In genomic region chr9:70403618-70404025, GRCh38 we compare ENCODE assay signal across 16 cellular contexts. TPM values are rescaled to one million over a fixed set of nuclear protein-coding genes. Genes with fewer than 3 reads are reported as not detected.
A peak's percentile ranks its signal among the peaks of the same experiment; 100 is the strongest.
DNase-seq lines count a peak whose midpoint lies in the region; ATAC-seq and TF ChIP-seq lines count a peak whose summit lies in the region.
"Had no signal": no experiment of that assay in that cellular context is flagged by ENCODE, and none has a peak within 500 bp of the region (broad histone marks: within the 10 kb centered on the region; RNA-seq: fewer than 3 reads in every experiment).

No MANE protein-coding gene starts in this region.

- H4K20me1 ChIP-seq in fibroblast of lung (ENCODE audit: control insufficient read depth, extremely low read depth, insufficient read depth, low read length) = no peaks in the 10 kb centered on the region

- H3K27me3 ChIP-seq in fibroblast of lung (ENCODE audit: control insufficient read depth, insufficient read depth, low read length) (no peaks in the 10 kb centered on the region), rectal smooth muscle tissue (ENCODE audit: control insufficient read depth, insufficient read depth, low read length) (no peaks in the 10 kb centered on the region)

- no peaks in the 10 kb centered on the region for H3K9me3 ChIP-seq in fibroblast of lung (ENCODE audit: control insufficient read depth, insufficient read depth, low read depth, low read length)

- H3K36me3 ChIP-seq in fibroblast of lung (ENCODE audit: control insufficient read depth, insufficient read depth, low read length) (peaks cover 2% of the 10 kb centered on the region), rectal smooth muscle tissue (ENCODE audit: control insufficient read depth, insufficient read depth, low read length) (no peaks in the 10 kb centered on the region)

- H3K79me2 ChIP-seq in fibroblast of lung (ENCODE audit: control insufficient read depth, insufficient read depth, low read length) = peaks cover 56% of the 10 kb centered on the region

- DNase-seq in AG08395 (ENCODE audit: low spot score) = peak; percentile 8
- no peak for DNase-seq in T-cell
- peak in 1 of 2 donors; percentile 76 for DNase-seq in fibroblast of lung (ENCODE audit: low read depth in 2 of 2)
- DNase-seq: hypothalamus; NCI-H1417 treated with DMSO at 0.1 percent for 48 hours; stimulated activated CD4-positive, alpha-beta T cell treated with anti-CD3 and anti-CD28 coated beads, Interleukin-2, amount 100 ng/mL, for 48 hours; T-helper 1 cell had no signal

- H3K9ac ChIP-seq in fibroblast of lung (ENCODE audit: insufficient read depth, low read length) (no peak overlapping the region), rectal smooth muscle tissue (ENCODE audit: low read length) (no peak overlapping the region)

- H3K4me3 ChIP-seq in fibroblast of lung (replicated peaks in 1 of 4; ENCODE audit: control extremely low read depth in 1 of 4, insufficient read depth in 1 of 4, low read depth in 3 of 4, low read length in 4 of 4) (no peak overlapping the region), rectal smooth muscle tissue (ENCODE audit: low read length) (peak overlapping the region; percentile 12)

- ATAC-seq in T-cell (replicated peaks in 1 of 4) = no peak
- no peak for ATAC-seq in GM18519 (IDR thresholded peaks at IDR 0.05; ENCODE audit: low FRiP score, unreplicated experiment)
- ATAC-seq in GM21528 (IDR thresholded peaks at IDR 0.05; ENCODE audit: low FRiP score, unreplicated experiment) = no peak
- ATAC-seq in GM18861 (IDR thresholded peaks at IDR 0.05; ENCODE audit: unreplicated experiment) = no peak
- ATAC-seq in HG02884 (IDR thresholded peaks at IDR 0.05; ENCODE audit: unreplicated experiment) = no peak
- ATAC-seq: natural killer cell treated with Interleukin-12 subunit alpha and Interleukin-12 subunit beta and Interleukin-15 and Interleukin-18, amount 100 ng/mL, for 72 hours had no signal

- no peak overlapping the region for H3K4me3 Mint-ChIP-seq in T-cell
- H3K4me3 Mint-ChIP-seq: CD14-positive monocyte; natural killer cell treated with Interleukin-12 subunit alpha and Interleukin-12 subunit beta and Interleukin-15 and Interleukin-18, amount 100 ng/mL, for 72 hours had no signal

- H3K4me1 Mint-ChIP-seq in T-cell = peaks cover 85 to 92% (median 88%) of the 10 kb centered on the region in 3 donors

- CTCF ChIA-PET in T-cell (lab: Charles Lee) = interaction anchor here in 1 of 2 donors (1.6 kb wide), 1 partner anchor 13 kb away, joined by 3 read pairs; no protein-coding TSS in a partner anchor

- H3K9me3 Mint-ChIP-seq in T-cell = no peaks in the 10 kb centered on the region
- H3K9me3 Mint-ChIP-seq: CD14-positive monocyte; central memory CD8-positive, alpha-beta T cell; natural killer cell treated with Interleukin-12 subunit alpha and Interleukin-12 subunit beta and Interleukin-15 and Interleukin-18, amount 100 ng/mL, for 72 hours had no signal

- no peak overlapping the region for H2AFZ ChIP-seq in fibroblast of lung (ENCODE audit: low read length)

- H3K27me3 Mint-ChIP-seq in T-cell = no peaks in the 10 kb centered on the region
- H3K27me3 Mint-ChIP-seq: central memory CD8-positive, alpha-beta T cell; natural killer cell treated with Interleukin-12 subunit alpha and Interleukin-12 subunit beta and Interleukin-15 and Interleukin-18, amount 100 ng/mL, for 72 hours had no signal

- peak overlapping the region; percentile 17 for H3K4me2 ChIP-seq in fibroblast of lung (ENCODE audit: extremely low read depth, insufficient read depth, low read length)

- no peak for TF ChIP-seq CTCF in fibroblast of lung (conservative IDR thresholded peaks at IDR 0.05 in 1 of 2, IDR thresholded peaks at IDR 0.05 in 1 of 2; ENCODE audit: low read depth in 1 of 2, low read length in 2 of 2)

- H3K4me1 ChIP-seq in fibroblast of lung (ENCODE audit: control insufficient read depth, extremely low read depth, insufficient read depth, low read length) (peaks cover 20% of the 10 kb centered on the region), rectal smooth muscle tissue (ENCODE audit: control insufficient read depth, insufficient read depth, low read length) (peaks cover 37% of the 10 kb centered on the region)

- peak overlapping the region; percentile 69 to 87 for H3K27ac Mint-ChIP-seq in T-cell
- H3K27ac Mint-ChIP-seq: natural killer cell treated with Interleukin-12 subunit alpha and Interleukin-12 subunit beta and Interleukin-15 and Interleukin-18, amount 100 ng/mL, for 72 hours had no signal

- H3K27ac ChIP-seq in fibroblast of lung (ENCODE audit: insufficient read depth, low read length) = no peak overlapping the region
- H3K27ac ChIP-seq in rectal smooth muscle tissue (ENCODE audit: low read depth, low read length) = peak overlapping the region; percentile 25
- H3K27ac ChIP-seq: HL-60 had no signal

- POLR2A ChIA-PET in T-cell (lab: Charles Lee) = interaction anchor here in 1 of 2 donors (0.7 to 1.1 kb wide), 2 partner anchors 7 to 16 kb away, joined by 3 to 6 read pairs; no protein-coding TSS in a partner anchor

- H3K36me3 Mint-ChIP-seq in T-cell = peaks cover 3% of the 10 kb centered on the region
- H3K36me3 Mint-ChIP-seq: natural killer cell treated with Interleukin-12 subunit alpha and Interleukin-12 subunit beta and Interleukin-15 and Interleukin-18, amount 100 ng/mL, for 72 hours had no signal

RNA-seq across cellular contexts. Expression of gene KLF9, which starts 10.8 kb away (rescaled TPM):
- total RNA-seq in T-cell = 10 to 100 TPM; 21.7 to 91.7 (median 23.6) TPM
- 27.6 and 29.5 TPM in 2 replicates for total RNA-seq in fibroblast of lung
- polyA plus RNA-seq in fibroblast of lung = 8.3 and 27.0 TPM in 2 replicates
- 6.2 and 19.1 TPM in 2 replicates for polyA plus RNA-seq in fibroblast of lung (2012)
- 6.0 and 10.8 TPM in 2 replicates for polyA minus RNA-seq in fibroblast of lung (ENCODE audit: low replicate concordance)
